ENCODE assay signal across 8 cellular contexts in genomic region chr5:154940772-154941620, GRCh38. TPM values are rescaled to one million over a fixed set of nuclear protein-coding genes. Genes with fewer than 3 reads are reported as not detected.
DNase-seq lines count a peak whose midpoint lies in the region; ATAC-seq and TF ChIP-seq lines count a peak whose summit lies in the region.

Gene MRPL22, plus strand, starts transcription at chr5:154941073. Its CDS starts 38 bp downstream, at chr5:154941111.

- H3K4me3 ChIP-seq in SU-DHL-6 (ENCODE audit: insufficient read depth, low read length, poor library complexity, severe bottlenecking), result peak within 1 kb of the TSS; percentile 62
- H3K4me3 ChIP-seq in thoracic aorta, result peak within 1 kb of the TSS; percentile 89

- peaks cover 15% of the 10 kb centered on the region for H3F3A ChIP-seq in SU-DHL-6 (ENCODE audit: insufficient read depth)

- H2AFZ ChIP-seq in SU-DHL-6 (ENCODE audit: low read depth, low read length, severe bottlenecking), result peak within 1 kb of the TSS; percentile 84

- 0 out of 2 replicates have a peak, but pooled peaks cover under 1% of the 10 kb centered on the region for H3K36me3 ChIP-seq in SU-DHL-6 (ENCODE audit: low read length)
- H3K36me3 ChIP-seq in thoracic aorta, result no peaks in the 10 kb centered on the region

- H3K4me1 ChIP-seq in thoracic aorta (ENCODE audit: control insufficient read depth in 1 of 2, low read depth in 2 of 2), result peaks cover 11 to 30% of the 10 kb centered on the region in 2 donors

- peaks cover 2% of the 10 kb centered on the region for H3K36me3 Mint-ChIP-seq in activated naive CD8-positive, alpha-beta T cell treated with anti-CD3 and anti-CD28 coated beads, Interleukin-2, amount 10 ng/mL, durations not matched to agents 7 days and 5 days
- no peaks in the 10 kb centered on the region for H3K36me3 Mint-ChIP-seq in osteocyte (ENCODE audit: unreplicated experiment)

- H3K9me3 Mint-ChIP-seq in activated naive CD8-positive, alpha-beta T cell treated with anti-CD3 and anti-CD28 coated beads, Interleukin-2, amount 10 ng/mL, durations not matched to agents 7 days and 5 days, result no peaks in the 10 kb centered on the region
- no peaks in the 10 kb centered on the region for H3K9me3 Mint-ChIP-seq in osteocyte (ENCODE audit: unreplicated experiment)

- H3K4me1 Mint-ChIP-seq in activated naive CD8-positive, alpha-beta T cell treated with anti-CD3 and anti-CD28 coated beads, Interleukin-2, amount 10 ng/mL, durations not matched to agents 7 days and 5 days, result peaks cover 26% of the 10 kb centered on the region
- H3K4me1 Mint-ChIP-seq in osteocyte (ENCODE audit: unreplicated experiment), result peaks cover 29% of the 10 kb centered on the region

- peak; percentile 83 for TF ChIP-seq POLR2A in GM10847 (IDR thresholded peaks at IDR 0.05; ENCODE audit: extremely low read depth, insufficient read length)

- no peak for TF ChIP-seq CTCF in SU-DHL-6 (IDR thresholded peaks at IDR 0.05; ENCODE audit: insufficient read depth, low read length, poor library complexity, severe bottlenecking)
- no peak for TF ChIP-seq CTCF in osteocyte (IDR thresholded peaks at IDR 0.05)
- TF ChIP-seq CTCF in thoracic aorta (IDR thresholded peaks at IDR 0.05), result peak; percentile 3

- H3K9me3 ChIP-seq in SU-DHL-6 (ENCODE audit: insufficient read depth, low read length) (no peaks in the 10 kb centered on the region), thoracic aorta (no peaks in the 10 kb centered on the region)

- H3K79me2 ChIP-seq in SU-DHL-6 (ENCODE audit: insufficient read depth, low read length), result peaks cover 66% of the 10 kb centered on the region

- intact Hi-C loops in Right ventricle myocardium inferior (cut with DNase I), result no loop called here

- POLR2A ChIA-PET in activated naive CD8-positive, alpha-beta T cell treated with anti-CD3 and anti-CD28 coated beads, Interleukin-2, amount 10 ng/mL, durations not matched to agents 7 days and 5 days (lab: Charles Lee), result interaction anchor here (1.4 kb wide), 1 partner anchor 84 kb away, joined by 4 read pairs; no protein-coding TSS in a partner anchor

- H3K27ac ChIP-seq in SU-DHL-6 (ENCODE audit: low read depth, low read length) (peak within 1 kb of the TSS; percentile 55), thoracic aorta (peak within 1 kb of the TSS; percentile 60 to 68)

- H3K9ac ChIP-seq in SU-DHL-6 (ENCODE audit: low read length), result peak within 1 kb of the TSS; percentile 75

- DNase-seq in NCI-H1417 (lab: John Stamatoyannopoulos, UW) (peak; percentile 83 to 95 (median 91)), Right ventricle myocardium inferior (ENCODE audit: missing footprints) (peak; percentile 96), osteocyte (ENCODE audit: extremely low spot score, unreplicated experiment) (peak; percentile 96), thoracic aorta (ENCODE audit: low spot score) (peak; percentile 67)
- DNase-seq in activated naive CD8-positive, alpha-beta T cell treated with anti-CD3 and anti-CD28 coated beads, Interleukin-2, amount 10 ng/mL, durations not matched to agents 7 days and 5 days, result peak; percentile 91

- peak within 1 kb of the TSS; percentile 95 for H3K27ac Mint-ChIP-seq in activated naive CD8-positive, alpha-beta T cell treated with anti-CD3 and anti-CD28 coated beads, Interleukin-2, amount 10 ng/mL, durations not matched to agents 7 days and 5 days
- peak within 1 kb of the TSS; percentile 99 for H3K27ac Mint-ChIP-seq in osteocyte (ENCODE audit: unreplicated experiment)

- peak within 1 kb of the TSS; percentile 70 for H3K4me2 ChIP-seq in SU-DHL-6 (ENCODE audit: low read depth, low read length, poor library complexity, severe bottlenecking)

- no peaks in the 10 kb centered on the region for H3K27me3 ChIP-seq in SU-DHL-6 (ENCODE audit: low read length)
- H3K27me3 ChIP-seq in thoracic aorta (replicated peaks; ENCODE audit: insufficient read depth), result no peaks in the 10 kb centered on the region

- peak; percentile 48 for ATAC-seq in HG02678 (IDR thresholded peaks at IDR 0.05; ENCODE audit: unreplicated experiment)
- peak; percentile 66 for ATAC-seq in activated naive CD8-positive, alpha-beta T cell treated with anti-CD3 and anti-CD28 coated beads, Interleukin-2, amount 10 ng/mL, durations not matched to agents 7 days and 5 days (ENCODE audit: low read depth)
- peak; percentile 67 for ATAC-seq in Right ventricle myocardium inferior
- ATAC-seq in thoracic aorta (ENCODE audit: insufficient number of reproducible peaks, low FRiP score, low read depth), result peak; percentile 33

- H4K20me1 ChIP-seq in SU-DHL-6 (ENCODE audit: low read depth, low read length), result peaks cover 1% of the 10 kb centered on the region; the same call in 1 of the 2 replicates

- H3K27me3 Mint-ChIP-seq in activated naive CD8-positive, alpha-beta T cell treated with anti-CD3 and anti-CD28 coated beads, Interleukin-2, amount 10 ng/mL, durations not matched to agents 7 days and 5 days, result no peaks in the 10 kb centered on the region
- H3K27me3 Mint-ChIP-seq in osteocyte (ENCODE audit: unreplicated experiment), result no peaks in the 10 kb centered on the region

- no peaks in the 10 kb centered on the region for H3K9me2 ChIP-seq in SU-DHL-6 (replicated peaks; ENCODE audit: insufficient read depth, low read length)

- H3K4me3 Mint-ChIP-seq in activated naive CD8-positive, alpha-beta T cell treated with anti-CD3 and anti-CD28 coated beads, Interleukin-2, amount 10 ng/mL, durations not matched to agents 7 days and 5 days, result peak within 1 kb of the TSS; percentile 97
- H3K4me3 Mint-ChIP-seq in osteocyte (ENCODE audit: unreplicated experiment), result peak within 1 kb of the TSS; percentile 100

RNA-seq across cellular contexts. Expression of gene MRPL22, which starts in this region (rescaled TPM):
- total RNA-seq in activated naive CD8-positive, alpha-beta T cell treated with anti-CD3 and anti-CD28 coated beads, Interleukin-2, amount 10 ng/mL, durations not matched to agents 7 days and 5 days, result 10 to 100 TPM; 50.0 to 52.4 TPM
- total RNA-seq in Right ventricle myocardium inferior (74.7 TPM), osteocyte (35.8 and 39.1 TPM in 2 replicates), thoracic aorta (10 to 100 TPM in 1 of 2 donors, 1 to 10 TPM in 1; 8.1 to 12.0 TPM)

Comparison
In these comparisons a context has a peak if more than half of its experiments do, and no peak if none do; other contexts are left out.
1. Peak in every context shown above with its lines: DNase-seq, ATAC-seq, H3K4me3 ChIP-seq and H3K27ac ChIP-seq.